Comparison of ENCODE assay signal across 2 cellular contexts in genomic region chr10:19920075-19920726, GRCh38.
TF ChIP-seq lines count a peak whose summit lies in the region.

No MANE protein-coding gene starts in this region.

TF ChIP-seq in GM23338, 12 proteins besides CTCF, POLR2A, EP300 and RAD21 (continued from another document):
- TF ChIP-seq, protein P1, sequence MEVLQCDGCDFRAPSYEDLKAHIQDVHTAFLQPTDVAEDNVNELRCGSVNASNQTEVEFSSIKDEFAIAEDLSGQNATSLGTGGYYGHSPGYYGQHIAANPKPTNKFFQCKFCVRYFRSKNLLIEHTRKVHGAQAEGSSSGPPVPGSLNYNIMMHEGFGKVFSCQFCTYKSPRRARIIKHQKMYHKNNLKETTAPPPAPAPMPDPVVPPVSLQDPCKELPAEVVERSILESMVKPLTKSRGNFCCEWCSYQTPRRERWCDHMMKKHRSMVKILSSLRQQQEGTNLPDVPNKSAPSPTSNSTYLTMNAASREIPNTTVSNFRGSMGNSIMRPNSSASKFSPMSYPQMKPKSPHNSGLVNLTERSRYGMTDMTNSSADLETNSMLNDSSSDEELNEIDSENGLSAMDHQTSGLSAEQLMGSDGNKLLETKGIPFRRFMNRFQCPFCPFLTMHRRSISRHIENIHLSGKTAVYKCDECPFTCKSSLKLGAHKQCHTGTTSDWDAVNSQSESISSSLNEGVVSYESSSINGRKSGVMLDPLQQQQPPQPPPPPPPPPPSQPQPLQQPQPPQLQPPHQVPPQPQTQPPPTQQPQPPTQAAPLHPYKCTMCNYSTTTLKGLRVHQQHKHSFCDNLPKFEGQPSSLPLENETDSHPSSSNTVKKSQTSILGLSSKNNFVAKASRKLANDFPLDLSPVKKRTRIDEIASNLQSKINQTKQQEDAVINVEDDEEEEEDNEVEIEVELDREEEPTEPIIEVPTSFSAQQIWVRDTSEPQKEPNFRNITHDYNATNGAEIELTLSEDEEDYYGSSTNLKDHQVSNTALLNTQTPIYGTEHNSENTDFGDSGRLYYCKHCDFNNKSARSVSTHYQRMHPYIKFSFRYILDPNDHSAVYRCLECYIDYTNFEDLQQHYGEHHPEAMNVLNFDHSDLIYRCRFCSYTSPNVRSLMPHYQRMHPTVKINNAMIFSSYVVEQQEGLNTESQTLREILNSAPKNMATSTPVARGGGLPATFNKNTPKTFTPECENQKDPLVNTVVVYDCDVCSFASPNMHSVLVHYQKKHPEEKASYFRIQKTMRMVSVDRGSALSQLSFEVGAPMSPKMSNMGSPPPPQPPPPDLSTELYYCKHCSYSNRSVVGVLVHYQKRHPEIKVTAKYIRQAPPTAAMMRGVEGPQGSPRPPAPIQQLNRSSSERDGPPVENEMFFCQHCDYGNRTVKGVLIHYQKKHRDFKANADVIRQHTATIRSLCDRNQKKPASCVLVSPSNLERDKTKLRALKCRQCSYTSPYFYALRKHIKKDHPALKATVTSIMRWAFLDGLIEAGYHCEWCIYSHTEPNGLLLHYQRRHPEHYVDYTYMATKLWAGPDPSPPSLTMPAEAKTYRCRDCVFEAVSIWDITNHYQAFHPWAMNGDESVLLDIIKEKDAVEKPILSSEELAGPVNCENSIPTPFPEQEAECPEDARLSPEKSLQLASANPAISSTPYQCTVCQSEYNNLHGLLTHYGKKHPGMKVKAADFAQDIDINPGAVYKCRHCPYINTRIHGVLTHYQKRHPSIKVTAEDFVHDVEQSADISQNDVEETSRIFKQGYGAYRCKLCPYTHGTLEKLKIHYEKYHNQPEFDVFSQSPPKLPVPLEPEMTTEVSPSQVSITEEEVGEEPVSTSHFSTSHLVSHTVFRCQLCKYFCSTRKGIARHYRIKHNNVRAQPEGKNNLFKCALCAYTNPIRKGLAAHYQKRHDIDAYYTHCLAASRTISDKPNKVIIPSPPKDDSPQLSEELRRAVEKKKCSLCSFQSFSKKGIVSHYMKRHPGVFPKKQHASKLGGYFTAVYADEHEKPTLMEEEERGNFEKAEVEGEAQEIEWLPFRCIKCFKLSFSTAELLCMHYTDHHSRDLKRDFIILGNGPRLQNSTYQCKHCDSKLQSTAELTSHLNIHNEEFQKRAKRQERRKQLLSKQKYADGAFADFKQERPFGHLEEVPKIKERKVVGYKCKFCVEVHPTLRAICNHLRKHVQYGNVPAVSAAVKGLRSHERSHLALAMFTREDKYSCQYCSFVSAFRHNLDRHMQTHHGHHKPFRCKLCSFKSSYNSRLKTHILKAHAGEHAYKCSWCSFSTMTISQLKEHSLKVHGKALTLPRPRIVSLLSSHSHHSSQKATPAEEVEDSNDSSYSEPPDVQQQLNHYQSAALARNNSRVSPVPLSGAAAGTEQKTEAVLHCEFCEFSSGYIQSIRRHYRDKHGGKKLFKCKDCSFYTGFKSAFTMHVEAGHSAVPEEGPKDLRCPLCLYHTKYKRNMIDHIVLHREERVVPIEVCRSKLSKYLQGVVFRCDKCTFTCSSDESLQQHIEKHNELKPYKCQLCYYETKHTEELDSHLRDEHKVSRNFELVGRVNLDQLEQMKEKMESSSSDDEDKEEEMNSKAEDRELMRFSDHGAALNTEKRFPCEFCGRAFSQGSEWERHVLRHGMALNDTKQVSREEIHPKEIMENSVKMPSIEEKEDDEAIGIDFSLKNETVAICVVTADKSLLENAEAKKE (CRISPR knock-in tag; IDR thresholded peaks at IDR 0.05) = no peak
- TF ChIP-seq EZH2 (IDR thresholded peaks at IDR 0.05; ENCODE audit: low read depth, unreplicated experiment) = no peak
- TF ChIP-seq EZH2phosphoT487 (IDR thresholded peaks at IDR 0.05; ENCODE audit: unreplicated experiment) = no peak
- TF ChIP-seq CREB1 (CRISPR knock-in tag; IDR thresholded peaks at IDR 0.05; ENCODE audit: low read depth) = no peak
- no peak for TF ChIP-seq REST (IDR thresholded peaks at IDR 0.05; ENCODE audit: unreplicated experiment)

TF ChIP-seq in WTC11, 78 proteins besides CTCF, POLR2A, EP300 and RAD21 (continued from another document):
- TF ChIP-seq, protein P2, sequence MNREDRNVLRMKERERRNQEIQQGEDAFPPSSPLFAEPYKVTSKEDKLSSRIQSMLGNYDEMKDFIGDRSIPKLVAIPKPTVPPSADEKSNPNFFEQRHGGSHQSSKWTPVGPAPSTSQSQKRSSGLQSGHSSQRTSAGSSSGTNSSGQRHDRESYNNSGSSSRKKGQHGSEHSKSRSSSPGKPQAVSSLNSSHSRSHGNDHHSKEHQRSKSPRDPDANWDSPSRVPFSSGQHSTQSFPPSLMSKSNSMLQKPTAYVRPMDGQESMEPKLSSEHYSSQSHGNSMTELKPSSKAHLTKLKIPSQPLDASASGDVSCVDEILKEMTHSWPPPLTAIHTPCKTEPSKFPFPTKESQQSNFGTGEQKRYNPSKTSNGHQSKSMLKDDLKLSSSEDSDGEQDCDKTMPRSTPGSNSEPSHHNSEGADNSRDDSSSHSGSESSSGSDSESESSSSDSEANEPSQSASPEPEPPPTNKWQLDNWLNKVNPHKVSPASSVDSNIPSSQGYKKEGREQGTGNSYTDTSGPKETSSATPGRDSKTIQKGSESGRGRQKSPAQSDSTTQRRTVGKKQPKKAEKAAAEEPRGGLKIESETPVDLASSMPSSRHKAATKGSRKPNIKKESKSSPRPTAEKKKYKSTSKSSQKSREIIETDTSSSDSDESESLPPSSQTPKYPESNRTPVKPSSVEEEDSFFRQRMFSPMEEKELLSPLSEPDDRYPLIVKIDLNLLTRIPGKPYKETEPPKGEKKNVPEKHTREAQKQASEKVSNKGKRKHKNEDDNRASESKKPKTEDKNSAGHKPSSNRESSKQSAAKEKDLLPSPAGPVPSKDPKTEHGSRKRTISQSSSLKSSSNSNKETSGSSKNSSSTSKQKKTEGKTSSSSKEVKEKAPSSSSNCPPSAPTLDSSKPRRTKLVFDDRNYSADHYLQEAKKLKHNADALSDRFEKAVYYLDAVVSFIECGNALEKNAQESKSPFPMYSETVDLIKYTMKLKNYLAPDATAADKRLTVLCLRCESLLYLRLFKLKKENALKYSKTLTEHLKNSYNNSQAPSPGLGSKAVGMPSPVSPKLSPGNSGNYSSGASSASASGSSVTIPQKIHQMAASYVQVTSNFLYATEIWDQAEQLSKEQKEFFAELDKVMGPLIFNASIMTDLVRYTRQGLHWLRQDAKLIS (CRISPR knock-in tag; IDR thresholded peaks at IDR 0.05; ENCODE audit: borderline replicate concordance) = no peak
- TF ChIP-seq ZNF425 (CRISPR knock-in tag; conservative IDR thresholded peaks at IDR 0.05) (no peak), SP1 (CRISPR knock-in tag; conservative IDR thresholded peaks at IDR 0.05) (no peak), FOXK1 (CRISPR knock-in tag; IDR thresholded peaks at IDR 0.05) (no peak), ZNF671 (CRISPR knock-in tag; IDR thresholded peaks at IDR 0.05) (no peak), ZSCAN18 (CRISPR knock-in tag; IDR thresholded peaks at IDR 0.05) (no peak), TEAD4 (CRISPR knock-in tag; IDR thresholded peaks at IDR 0.05) (no peak), KAT7 (CRISPR knock-in tag; IDR thresholded peaks at IDR 0.05; ENCODE audit: borderline replicate concordance) (no peak), OVOL2 (CRISPR knock-in tag; IDR thresholded peaks at IDR 0.05; ENCODE audit: borderline replicate concordance) (no peak), ZNF121 (CRISPR knock-in tag; IDR thresholded peaks at IDR 0.05) (no peak)
